18 cellular contexts compared by ENCODE assay signal in the genomic region with DNA sequence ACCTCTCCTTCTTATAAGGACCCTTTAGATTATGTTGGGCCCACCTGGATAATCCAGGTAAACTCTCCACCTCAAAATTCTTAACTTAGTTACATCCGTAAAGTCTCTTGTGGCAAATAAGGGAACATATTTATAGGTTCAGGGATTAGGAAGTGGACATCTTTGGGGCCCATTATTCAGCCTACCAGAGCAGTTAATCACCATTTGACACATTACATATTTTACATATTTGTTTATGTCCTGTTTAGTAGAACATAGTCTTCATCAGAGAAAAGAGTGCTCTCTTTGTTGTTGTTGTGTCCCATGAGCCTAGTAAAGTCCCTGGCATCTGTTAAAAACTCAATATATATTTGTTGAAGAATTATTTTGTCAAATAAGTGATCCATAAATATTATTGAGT.
DNase-seq lines count a peak whose midpoint lies in the region; ATAC-seq and TF ChIP-seq lines count a peak whose summit lies in the region.
"Had no signal": no experiment of that assay in that cellular context is flagged by ENCODE, and none has a peak within 500 bp of the region (broad histone marks: within the 10 kb centered on the region; RNA-seq: fewer than 3 reads in every experiment).

No MANE protein-coding gene starts in this region.

- peak overlapping the region; percentile 12; the same call in 1 of the 2 replicates for H3K27ac ChIP-seq in ACC112 (ENCODE audit: low read depth, low read length)
- no peak overlapping the region for H3K27ac ChIP-seq in osteoblast (ENCODE audit: low read depth, low read length)
- H3K27ac ChIP-seq in thyroid gland = no peak overlapping the region
- H3K27ac ChIP-seq in heart left ventricle = no peak overlapping the region
- H3K27ac ChIP-seq: 22Rv1; A549; BLaER1 treated with 17β-estradiol and CSF1 and Interleukin-3, amounts not matched to agents 10 nM and 100 nM had no signal

- ATAC-seq in HG02981 (IDR thresholded peaks at IDR 0.05; ENCODE audit: unreplicated experiment) = no peak
- ATAC-seq in GM21619 (IDR thresholded peaks at IDR 0.05; ENCODE audit: unreplicated experiment) = no peak
- no peak for ATAC-seq in heart left ventricle
- ATAC-seq: A549; CD8-positive, alpha-beta T cell; HepG2 had no signal

- no peaks in the 10 kb centered on the region for H3K27me3 ChIP-seq in ACC112 (ENCODE audit: insufficient read depth, low read length)
- H3K27me3 ChIP-seq in osteoblast (ENCODE audit: insufficient read depth, low read length) = no peaks in the 10 kb centered on the region
- no peaks in the 10 kb centered on the region for H3K27me3 ChIP-seq in thyroid gland
- no peaks in the 10 kb centered on the region for H3K27me3 ChIP-seq in heart left ventricle
- H3K27me3 ChIP-seq: BLaER1 treated with 17β-estradiol and CSF1 and Interleukin-3, amounts not matched to agents 10 nM and 100 nM had no signal

- H2AFZ ChIP-seq in ACC112 (ENCODE audit: low read length, unreplicated experiment) = no peak overlapping the region
- H2AFZ ChIP-seq in osteoblast (ENCODE audit: low read length) = no peak overlapping the region

- H3K36me3 ChIP-seq in ACC112 (ENCODE audit: insufficient read depth, low read length) (no peaks in the 10 kb centered on the region), osteoblast (ENCODE audit: insufficient read depth, low read length) (no peaks in the 10 kb centered on the region), thyroid gland (no peaks in the 10 kb centered on the region), heart left ventricle (no peaks in the 10 kb centered on the region)
- H3K36me3 ChIP-seq: BLaER1 treated with 17β-estradiol and CSF1 and Interleukin-3, amounts not matched to agents 10 nM and 100 nM; HAP-1 had no signal

- no peaks in the 10 kb centered on the region for H3K9me3 ChIP-seq in osteoblast (ENCODE audit: low read depth, low read length)
- no peaks in the 10 kb centered on the region for H3K9me3 ChIP-seq in thyroid gland
- H3K9me3 ChIP-seq in heart left ventricle = no peaks in the 10 kb centered on the region
- H3K9me3 ChIP-seq: A549, HAP-1 had no signal

- H3K4me2 ChIP-seq in osteoblast (ENCODE audit: insufficient read depth, low read length) = peak overlapping the region; percentile 74
- H3K4me2 ChIP-seq: A549; BLaER1 treated with 17β-estradiol and CSF1 and Interleukin-3, amounts not matched to agents 10 nM and 100 nM had no signal

- H3K4me1 ChIP-seq in ACC112 (ENCODE audit: control insufficient read depth, insufficient read depth, low read length, unreplicated experiment) (peaks cover 15% of the 10 kb centered on the region), osteoblast (ENCODE audit: insufficient read depth, low read length) (peaks cover 27% of the 10 kb centered on the region), thyroid gland (no peaks in the 10 kb centered on the region), heart left ventricle (peaks cover 0 to 7% (median 0%) of the 10 kb centered on the region in 12 donors)
- H3K4me1 ChIP-seq: A549, HAP-1 had no signal

- no peak for TF ChIP-seq POLR2A in thyroid gland (IDR thresholded peaks at IDR 0.05)
- TF ChIP-seq POLR2A in heart left ventricle (IDR thresholded peaks at IDR 0.05) = no peak

- intact Hi-C loops in thyroid gland (cut with DNase I) = no loop called here
- intact Hi-C loops in heart left ventricle (cut with DNase I) = no loop called here

- no peak for TF ChIP-seq CTCF in choroid plexus epithelial cell (conservative IDR thresholded peaks at IDR 0.05; ENCODE audit: low read depth, low read length)
- TF ChIP-seq CTCF in osteoblast (IDR thresholded peaks at IDR 0.05; ENCODE audit: extremely low read depth, low read depth, low read length) = no peak
- no peak for TF ChIP-seq CTCF in thyroid gland (IDR thresholded peaks at IDR 0.05)
- no peak for TF ChIP-seq CTCF in heart left ventricle (IDR thresholded peaks at IDR 0.05)

- DNase-seq in HCEC 1CT (peak; percentile 60), choroid plexus epithelial cell (ENCODE audit: low read depth) (peak; percentile 48), osteoblast (ENCODE audit: insufficient read length, low spot score, missing footprints) (no peak), thyroid gland (no peak), heart left ventricle (no peak)
- DNase-seq: Calu3; CD8-positive, alpha-beta T cell; DMS79 treated with DMSO at 0.1 percent for 48 hours; GDM1; KG1 had no signal

- no peaks in the 10 kb centered on the region for H3K79me2 ChIP-seq in ACC112 (ENCODE audit: control insufficient read depth, insufficient read depth, low read length, unreplicated experiment)
- no peaks in the 10 kb centered on the region for H3K79me2 ChIP-seq in osteoblast (ENCODE audit: insufficient read depth, low read length)

- H3K4me3 ChIP-seq in ACC112 (ENCODE audit: low read depth, low read length) (no peak overlapping the region), choroid plexus epithelial cell (ENCODE audit: low read depth, low read length) (no peak overlapping the region), osteoblast (ENCODE audit: insufficient read depth, low read length) (no peak overlapping the region), thyroid gland (replicated peaks in 1 of 3) (no peak overlapping the region), heart left ventricle (no peak overlapping the region)
- H3K4me3 ChIP-seq: A549; BLaER1 treated with 17β-estradiol and CSF1 and Interleukin-3, amounts not matched to agents 10 nM and 100 nM; HAP-1 had no signal

- no peaks in the 10 kb centered on the region for H4K20me1 ChIP-seq in osteoblast (ENCODE audit: insufficient read depth, low read length)
- H4K20me1 ChIP-seq: BLaER1 treated with 17β-estradiol and CSF1 and Interleukin-3, amounts not matched to agents 10 nM and 100 nM had no signal

- WGBS in thyroid gland, 2 donors = 97 to 100% methylated on average over 1 of the region's 1 CpG
- 90 to 98% (median 95%) methylated on average over 1 of the region's 1 CpG for WGBS in heart left ventricle, 4 donors

Comparison
In these comparisons a context has a peak if more than half of its experiments do, and no peak if none do; other contexts are left out.
1. DNase-seq: peak in HCEC 1CT (single experiment) and choroid plexus epithelial cell (single experiment); none in osteoblast (single experiment), thyroid gland (0 of 2) and heart left ventricle (0 of 5).